In genomic region chr10:69180525-69181204, GRCh38 we compare ENCODE assay signal across 8 cellular contexts. TPM values are rescaled to one million over a fixed set of nuclear protein-coding genes. Genes with fewer than 3 reads are reported as not detected.
DNase-seq lines count a peak whose midpoint lies in the region; ATAC-seq and TF ChIP-seq lines count a peak whose summit lies in the region.

No MANE protein-coding gene starts in this region.

- ATAC-seq in GM21367 (IDR thresholded peaks at IDR 0.05; ENCODE audit: unreplicated experiment) (peak; percentile 21), memory B cell (ENCODE audit: low read depth) (no peak), upper lobe of right lung (no peak)
- ATAC-seq in central memory CD8-positive, alpha-beta T cell (replicated peaks; ENCODE audit: extremely low read depth, poor library complexity, severe bottlenecking): peak; percentile 10

- peak overlapping the region; percentile 100 for H3K27ac Mint-ChIP-seq in central memory CD8-positive, alpha-beta T cell (ENCODE audit: low read depth)
- H3K27ac Mint-ChIP-seq in memory B cell: peak overlapping the region; percentile 100

- H3K4me3 ChIP-seq in ACC112 (ENCODE audit: low read depth, low read length) (peak overlapping the region; percentile 99), upper lobe of right lung (peak overlapping the region; percentile 99)

- TF ChIP-seq CTCF in upper lobe of right lung (IDR thresholded peaks at IDR 0.05): no peak

- H3K27ac ChIP-seq in ACC112 (ENCODE audit: low read depth, low read length): peak overlapping the region; percentile 96
- H3K27ac ChIP-seq in upper lobe of right lung: peak overlapping the region; percentile 94

- peak; percentile 6 for DNase-seq in RPMI8226
- DNase-seq in central memory CD8-positive, alpha-beta T cell (ENCODE audit: low spot score in 2 of 2): peak in 1 of 2 donors; percentile 24
- DNase-seq in memory B cell (ENCODE audit: low spot score in 2 of 2): peak in 1 of 2 donors; percentile 8
- DNase-seq in upper lobe of right lung: no peak
- no peak for DNase-seq in NCI-H2029 (lab: John Stamatoyannopoulos, UW)
- DNase-seq in cerebellar cortex (ENCODE audit: low spot score): no peak

- H3K4me3 Mint-ChIP-seq in central memory CD8-positive, alpha-beta T cell: peak overlapping the region; percentile 90
- peak overlapping the region; percentile 96 for H3K4me3 Mint-ChIP-seq in memory B cell

- H3K9me3 Mint-ChIP-seq in central memory CD8-positive, alpha-beta T cell: no peaks in the 10 kb centered on the region
- H3K9me3 Mint-ChIP-seq in memory B cell: no peaks in the 10 kb centered on the region

- H3K36me3 ChIP-seq in ACC112 (ENCODE audit: insufficient read depth, low read length): 0 out of 2 replicates have a peak, but pooled peaks cover 3% of the 10 kb centered on the region
- H3K36me3 ChIP-seq in upper lobe of right lung: peaks cover 8% of the 10 kb centered on the region

- H2AFZ ChIP-seq in ACC112 (ENCODE audit: low read length, unreplicated experiment): peak overlapping the region; percentile 92

- peaks cover 5% of the 10 kb centered on the region for H3K4me1 ChIP-seq in ACC112 (ENCODE audit: control insufficient read depth, insufficient read depth, low read length, unreplicated experiment)
- peaks cover 21% of the 10 kb centered on the region for H3K4me1 ChIP-seq in upper lobe of right lung

- H3K36me3 Mint-ChIP-seq in central memory CD8-positive, alpha-beta T cell (ENCODE audit: insufficient read depth): peaks cover 34% of the 10 kb centered on the region
- H3K36me3 Mint-ChIP-seq in memory B cell: peaks cover 12% of the 10 kb centered on the region

- H3K27me3 ChIP-seq in ACC112 (ENCODE audit: insufficient read depth, low read length) (no peaks in the 10 kb centered on the region), upper lobe of right lung (no peaks in the 10 kb centered on the region)

- no peaks in the 10 kb centered on the region for H3K9me3 ChIP-seq in upper lobe of right lung

- peaks cover 52% of the 10 kb centered on the region for H3K4me1 Mint-ChIP-seq in central memory CD8-positive, alpha-beta T cell
- peaks cover 23% of the 10 kb centered on the region for H3K4me1 Mint-ChIP-seq in memory B cell

- H3K27me3 Mint-ChIP-seq in central memory CD8-positive, alpha-beta T cell: no peaks in the 10 kb centered on the region
- H3K27me3 Mint-ChIP-seq in memory B cell: no peaks in the 10 kb centered on the region

- intact Hi-C loops in upper lobe of right lung (cut with DNase I): no loop called here

- H3K79me2 ChIP-seq in ACC112 (ENCODE audit: control insufficient read depth, insufficient read depth, low read length, unreplicated experiment): peaks cover 49% of the 10 kb centered on the region

RNA-seq across cellular contexts. Expression of gene SUPV3L1, which starts 0.6 kb away (rescaled TPM):
- total RNA-seq in upper lobe of right lung: 21.0 TPM

RNA-seq across cellular contexts. Expression of gene HKDC1, which starts 39.5 kb away (rescaled TPM):
- 9.6 TPM for total RNA-seq in upper lobe of right lung

RNA-seq across cellular contexts. Expression of gene VPS26A, which starts 56.7 kb away (rescaled TPM):
- total RNA-seq in upper lobe of right lung: 51.5 TPM

Comparison
In these comparisons a context has a peak if more than half of its experiments do, and no peak if none do; other contexts are left out.
1. ATAC-seq: peak in GM21367 (single experiment) and central memory CD8-positive, alpha-beta T cell (single experiment); none in memory B cell (single experiment) and upper lobe of right lung (single experiment).